In the genomic region with DNA sequence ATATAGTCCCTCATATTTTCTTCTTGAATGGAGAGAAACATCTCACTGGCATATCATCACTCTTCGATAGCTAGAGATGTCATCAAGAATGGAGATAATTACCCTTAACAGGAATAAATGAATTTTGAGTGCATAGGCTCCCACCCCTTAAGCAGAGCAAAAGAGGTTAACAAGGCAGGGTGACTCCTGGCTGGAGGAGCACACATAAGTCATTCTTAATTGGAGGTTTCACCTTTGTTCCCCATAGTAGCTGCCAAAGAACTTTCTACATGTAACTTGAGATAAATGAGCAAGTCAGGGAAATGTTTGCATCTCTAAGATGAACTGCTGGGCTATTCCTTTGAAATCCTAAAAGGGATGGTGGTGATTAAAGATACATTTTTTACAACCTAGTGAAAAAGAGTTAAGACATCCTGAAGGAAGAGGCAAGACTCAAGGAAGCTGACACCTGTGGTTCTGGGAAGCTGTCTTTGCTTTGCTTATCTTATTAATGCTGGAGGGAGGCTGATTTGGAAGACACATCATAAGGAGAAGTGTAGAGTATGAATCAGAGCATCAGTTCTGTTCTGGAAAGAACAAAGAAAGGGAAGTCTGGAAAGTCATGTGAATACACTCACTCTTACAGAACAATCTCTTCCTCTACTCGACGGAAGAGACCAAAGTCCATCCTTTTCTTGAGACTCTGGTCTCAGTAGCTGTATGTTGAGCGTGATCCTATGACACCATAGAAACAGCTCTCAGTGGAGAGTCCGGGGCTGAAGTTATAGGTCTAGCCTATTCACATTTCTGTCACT, we compare ENCODE assay signal across 19 cellular contexts.
"Had no signal": no experiment of that assay in that cellular context is flagged by ENCODE, and none has a peak within 500 bp of the region (broad histone marks: within the 10 kb centered on the region; RNA-seq: fewer than 3 reads in every experiment).

No MANE protein-coding gene starts in this region.

- H3K36me3 ChIP-seq: adrenal gland, gastrocnemius medialis, lower lobe of right lung, ovary, right atrium auricular region had no signal

- H3K4me1 ChIP-seq: adrenal gland, body of pancreas, lower lobe of right lung, right atrium auricular region had no signal

- H3K4me3 ChIP-seq: adrenal gland, body of pancreas, gastrocnemius medialis, lower lobe of right lung, ovary, right atrium auricular region had no signal

- H3K27ac Mint-ChIP-seq: activated T-helper 2 cell treated with anti-CD3 and anti-CD28 coated beads, Interferon-gamma antibody, Interleukin-2, Interleukin-4, amounts not matched to agents 10 μg/mL and 5 μg/mL and 100 μg/mL, durations not matched to agents 14 hours and 24 hours and 36 hours; natural killer cell; stimulated activated naive B cell treated with anti-CD40 and anti-IgM and Interleukin-4, amounts not matched to agents 10 μg/mL and 1 μg/mL and 100 μg/mL, for 72 hours had no signal

- H3K27ac ChIP-seq: body of pancreas, gastrocnemius medialis, lower lobe of right lung, ovary, right atrium auricular region had no signal

- H3K27me3 ChIP-seq: adrenal gland, body of pancreas, gastrocnemius medialis, ovary, right atrium auricular region had no signal

- H3K27me3 Mint-ChIP-seq: central memory CD8-positive, alpha-beta T cell had no signal

- DNase-seq: activated CD4-positive, alpha-beta T cell treated with anti-CD3 and anti-CD28 coated beads, Interleukin-2, amount 50 U/mL, for 1 hour; activated naive CD4-positive, alpha-beta T cell treated with anti-CD3 and anti-CD28 coated beads, Interleukin-2, amount 50 U/mL, for 16 hours; activated T-cell treated with anti-CD3 and anti-CD28 coated beads for 4 hours; adrenal gland; body of pancreas; cortex of kidney; effector memory CD4-positive, alpha-beta T cell; gastrocnemius medialis; hippocampal formation; kidney glomerular epithelial cell; lower lobe of right lung; natural killer cell; ovary; stimulated activated naive B cell treated with anti-CD40 and anti-IgM and Interleukin-4, amounts not matched to agents 10 μg/mL and 1 μg/mL and 100 μg/mL, for 72 hours; T-helper 2 cell had no signal

- H3K9me3 Mint-ChIP-seq: activated T-helper 2 cell treated with anti-CD3 and anti-CD28 coated beads, Interferon-gamma antibody, Interleukin-2, Interleukin-4, amounts not matched to agents 10 μg/mL and 5 μg/mL and 100 μg/mL, durations not matched to agents 14 hours and 24 hours and 36 hours; central memory CD8-positive, alpha-beta T cell; stimulated activated naive B cell treated with anti-CD40 and anti-IgM and Interleukin-4, amounts not matched to agents 10 μg/mL and 1 μg/mL and 100 μg/mL, for 72 hours had no signal

- H3K9me3 ChIP-seq: adrenal gland, body of pancreas, gastrocnemius medialis, lower lobe of right lung, ovary, right atrium auricular region had no signal

- H3K36me3 Mint-ChIP-seq: natural killer cell; stimulated activated naive B cell treated with anti-CD40 and anti-IgM and Interleukin-4, amounts not matched to agents 10 μg/mL and 1 μg/mL and 100 μg/mL, for 72 hours had no signal

- H3K4me3 Mint-ChIP-seq: central memory CD8-positive, alpha-beta T cell; natural killer cell; stimulated activated naive B cell treated with anti-CD40 and anti-IgM and Interleukin-4, amounts not matched to agents 10 μg/mL and 1 μg/mL and 100 μg/mL, for 72 hours had no signal

- H3K4me1 Mint-ChIP-seq: central memory CD8-positive, alpha-beta T cell; natural killer cell; stimulated activated naive B cell treated with anti-CD40 and anti-IgM and Interleukin-4, amounts not matched to agents 10 μg/mL and 1 μg/mL and 100 μg/mL, for 72 hours had no signal

- ATAC-seq: body of pancreas; gastrocnemius medialis; natural killer cell; SK-N-SH treated with all-trans-retinoic acid at 6 μM for 48 hours; stimulated activated naive B cell treated with anti-CD40 and anti-IgM and Interleukin-4, amounts not matched to agents 10 μg/mL and 1 μg/mL and 100 μg/mL, for 72 hours had no signal
